ENCODE assay signal across 6 cellular contexts in the genomic region with DNA sequence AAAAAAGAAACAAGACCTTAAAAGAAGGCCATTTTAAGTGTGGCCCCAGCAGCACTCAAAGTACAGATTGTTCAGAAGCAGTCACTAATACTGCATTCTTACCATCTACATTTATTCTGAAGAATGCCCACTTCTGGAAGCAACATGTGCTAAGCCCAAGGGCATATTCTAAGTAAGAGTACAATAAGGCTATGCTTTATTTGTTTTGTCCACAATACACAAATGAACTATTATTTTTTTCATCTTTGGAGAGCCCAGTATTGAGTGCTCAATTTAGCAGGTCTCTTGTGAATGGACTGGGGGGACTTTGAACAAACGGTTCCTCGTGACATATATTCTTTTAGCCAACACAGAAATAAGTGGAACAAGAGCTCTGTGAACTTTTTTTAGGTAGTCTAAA.
"Had no signal": no experiment of that assay in that cellular context is flagged by ENCODE, and none has a peak within 500 bp of the region (broad histone marks: within the 10 kb centered on the region; RNA-seq: fewer than 3 reads in every experiment).

No MANE protein-coding gene starts in this region.

- H3K27ac Mint-ChIP-seq: GM23338, H9 had no signal

- H3K4me3 Mint-ChIP-seq: GM23338, H9 had no signal

- H3K4me3 ChIP-seq: GM23338, K562 had no signal

- H3K4me1 Mint-ChIP-seq: GM23338, H9 had no signal

- H3K9me3 Mint-ChIP-seq: GM23338, H9 had no signal

- DNase-seq: H9, HCEC 1CT, IMR-90, KG1 had no signal
